ENCODE assay signal across 21 cellular contexts in genomic region chr16:65543781-65544740, GRCh38.
"Had no signal": no experiment of that assay in that cellular context is flagged by ENCODE, and none has a peak within 500 bp of the region (broad histone marks: within the 10 kb centered on the region; RNA-seq: fewer than 3 reads in every experiment).

No MANE protein-coding gene starts in this region.

- ATAC-seq: Panc1, PC-3, SK-N-SH treated with all-trans-retinoic acid at 6 μM for 48 hours had no signal

- H3K27ac ChIP-seq: RWPE1 had no signal

- DNase-seq: KBM-7, MV-4-11, NCI-H1048, NCI-H1105, NCI-H1417, NCI-H1436 treated with DMSO at 0.1 percent for 48 hours, NCI-H1694, NCI-H187 treated with DMSO at 0.1 percent for 48 hours, NCI-H2029 treated with DMSO at 0.1 percent for 48 hours, NCI-H2171, NCI-H226, NCI-H446, NCI-H510A, NCI-H524 treated with DMSO at 0.1 percent for 48 hours, NCI-H69, NCI-H774, PC-3, SHP77 had no signal
